Comparison of ENCODE assay signal across 8 cellular contexts in genomic region chr19:34430738-34431625, GRCh38. TPM values are rescaled to one million over a fixed set of nuclear protein-coding genes. Genes with fewer than 3 reads are reported as not detected.
DNase-seq lines count a peak whose midpoint lies in the region; ATAC-seq and TF ChIP-seq lines count a peak whose summit lies in the region.

No MANE protein-coding gene starts in this region.

- peak overlapping the region in 6 of 8 donors; percentile 29 to 94 (median 61) for H3K4me3 Mint-ChIP-seq in naive B cell

- H3K4me1 ChIP-seq in BE2C = peaks cover 4% of the 10 kb centered on the region; the same call in 1 of the 2 replicates

- peaks cover 0 to 8% of the 10 kb centered on the region in 2 donors for H3K36me3 Mint-ChIP-seq in naive B cell

- H3K9me3 ChIP-seq in BE2C = no peaks in the 10 kb centered on the region
- H3K9me3 ChIP-seq in MG63 = no peaks in the 10 kb centered on the region

- H3K4me1 Mint-ChIP-seq in naive B cell = peaks cover 24 to 36% (median 26%) of the 10 kb centered on the region in 3 donors

- peak overlapping the region in 5 of 6 donors; percentile 16 to 85 (median 45) for H3K27ac Mint-ChIP-seq in naive B cell

- TF ChIP-seq CTCF in BE2C (IDR thresholded peaks at IDR 0.05; ENCODE audit: low read depth, low read length) (peak; percentile 87), GM12875 (IDR thresholded peaks at IDR 0.05; ENCODE audit: borderline replicate concordance, insufficient read depth, low read depth, low read length) (peak; percentile 80)

- no peaks in the 10 kb centered on the region for H3K9me3 Mint-ChIP-seq in naive B cell

- H3K27me3 Mint-ChIP-seq in naive B cell = no peaks in the 10 kb centered on the region

- peak; percentile 42 to 45 for ATAC-seq in naive B cell (ENCODE audit: low read depth in 2 of 2)
- ATAC-seq in GM18517 (IDR thresholded peaks at IDR 0.05; ENCODE audit: unreplicated experiment) = no peak

- H3K27me3 ChIP-seq in BE2C (no peaks in the 10 kb centered on the region), MG63 (no peaks in the 10 kb centered on the region)

- H3K36me3 ChIP-seq in BE2C = peaks cover 48% of the 10 kb centered on the region
- H3K36me3 ChIP-seq in MG63 = peaks cover 59% of the 10 kb centered on the region

- DNase-seq in BE2C (peak; percentile 54), MG63 (peak; percentile 13), T-helper 1 cell (peak in 4 of 5 donors; percentile 19 to 74 (median 32)), dermis microvascular lymphatic vessel endothelial cell (ENCODE audit: low read depth in 2 of 2) (peak; percentile 31 to 76), naive B cell (peak; percentile 53), NCI-H2029 (lab: John Stamatoyannopoulos, UW) (no peak)

- H3K4me3 ChIP-seq in BE2C (ENCODE audit: low read depth, low read length) (peak overlapping the region; percentile 87), GM12875 (ENCODE audit: low read depth, low read length) (no peak overlapping the region), MG63 (peak overlapping the region; percentile 89)

RNA-seq across cellular contexts. Expression of gene UBA2, which starts 2.8 kb away (rescaled TPM):
- 171 TPM for polyA plus RNA-seq in BE2C (2012; ENCODE audit: insufficient read depth, insufficient read length, low read depth)
- total RNA-seq in MG63 (2014; rRNA removed; shearing (Covaris generic); ENCODE audit: low replicate concordance) = 298 and 359 TPM in 2 replicates
- total RNA-seq in dermis microvascular lymphatic vessel endothelial cell = 93.1 and 117 TPM in 2 replicates
- 10 to 100 TPM; 84.2 to 91.7 (median 86.7) TPM for polyA plus RNA-seq in naive B cell (ENCODE audit: low read depth in 6 of 6)

RNA-seq across cellular contexts. Expression of gene PDCD2L, which starts 26.8 kb away (rescaled TPM):
- 48.0 TPM for polyA plus RNA-seq in BE2C (2012; ENCODE audit: insufficient read depth, insufficient read length, low read depth)
- total RNA-seq in MG63 (2014; rRNA removed; shearing (Covaris generic); ENCODE audit: low replicate concordance) = 10.6 and 19.8 TPM in 2 replicates
- total RNA-seq in dermis microvascular lymphatic vessel endothelial cell = 11.6 and 12.8 TPM in 2 replicates
- 10 to 100 TPM in 5 of 6 donors, 1 to 10 TPM in 1; 4.7 to 20.9 (median 16.3) TPM for polyA plus RNA-seq in naive B cell (ENCODE audit: low read depth in 6 of 6)

RNA-seq across cellular contexts. Expression of gene WTIP, which starts 50.6 kb away (rescaled TPM):
- 2.7 TPM for polyA plus RNA-seq in BE2C (2012; ENCODE audit: insufficient read depth, insufficient read length, low read depth)
- total RNA-seq in MG63 (2014; rRNA removed; shearing (Covaris generic); ENCODE audit: low replicate concordance) = 57.1 and 82.3 TPM in 2 replicates
- total RNA-seq in dermis microvascular lymphatic vessel endothelial cell = 24.0 and 52.0 TPM in 2 replicates
- polyA plus RNA-seq in naive B cell (ENCODE audit: low read depth in 6 of 6) = under 1 TPM in 1 of 6 donors, not detected in 5; 0.01 TPM
